9 cellular contexts compared by ENCODE assay signal in genomic region chr9:81848472-81848871, GRCh38.
DNase-seq lines count a peak whose midpoint lies in the region; ATAC-seq, FAIRE-seq and TF ChIP-seq lines count a peak whose summit lies in the region.
"Had no signal": no experiment of that assay in that cellular context is flagged by ENCODE, and none has a peak within 500 bp of the region (broad histone marks: within the 10 kb centered on the region; RNA-seq: fewer than 3 reads in every experiment).

No MANE protein-coding gene starts in this region.

- intact Hi-C loops in HepG2 (cut with micrococcal nuclease; ENCODE audit: unreplicated experiment), result loop anchor here (10.0 kb wide), 1 partner anchor 324 kb away; no protein-coding TSS in a partner anchor
- intact Hi-C loops in activated CD8-positive, alpha-beta T cell treated with anti-CD3 and anti-CD28 coated beads for 36 hours (cut with micrococcal nuclease), result no loop called here

- H3K4me3 ChIP-seq in A549 (no peak overlapping the region), HEK293 (ENCODE audit: low read depth, low read length) (no peak overlapping the region), astrocyte of the spinal cord (ENCODE audit: low read depth, low read length) (no peak overlapping the region), HepG2 (replicated peaks in 1 of 3; ENCODE audit: insufficient read depth in 1 of 3, low read depth in 2 of 3, low read length in 3 of 3) (no peak overlapping the region)

- CTCF ChIA-PET in A549 (lab: Yijun Ruan, JAX) (interaction anchor here (0.6 to 4.4 kb wide), 18 partner anchors 8 to 636 kb away, joined by 3 to 22 read pairs (median 4); partner anchors contain the start of gene TLE1), HEK293 (lab: Yijun Ruan, JAX) (interaction anchor here (0.6 to 1.9 kb wide), 10 partner anchors 11 to 1098 kb away, joined by 3 to 7 read pairs (median 3); no protein-coding TSS in a partner anchor), HepG2 (lab: Yijun Ruan, JAX; ENCODE audit: low intra/inter-chr PET ratio, low total read pairs) (no interaction called here)
- CTCF ChIA-PET in activated CD8-positive, alpha-beta T cell treated with anti-CD3 and anti-CD28 coated beads for 36 hours (lab: Charles Lee), result interaction anchor here (0.6 kb wide), 1 partner anchor 11 kb away, joined by 3 read pairs; no protein-coding TSS in a partner anchor

- no peaks in the 10 kb centered on the region for H3K4me1 Mint-ChIP-seq in activated CD8-positive, alpha-beta T cell treated with anti-CD3 and anti-CD28 coated beads for 36 hours (ENCODE audit: low read depth)

- H3K36me3 Mint-ChIP-seq in activated CD8-positive, alpha-beta T cell treated with anti-CD3 and anti-CD28 coated beads for 36 hours (ENCODE audit: low read depth), result no peaks in the 10 kb centered on the region

- no peaks in the 10 kb centered on the region for H3K9me3 ChIP-seq in A549
- no peaks in the 10 kb centered on the region for H3K9me3 ChIP-seq in HEK293 (ENCODE audit: control insufficient read depth, insufficient read depth, low read depth, low read length)
- H3K9me3 ChIP-seq in HepG2 (ENCODE audit: low read length), result no peaks in the 10 kb centered on the region

- no peak overlapping the region for H2AFZ ChIP-seq in HepG2 (ENCODE audit: low read length)

- TF ChIP-seq CTCF in A549 (IDR thresholded peaks at IDR 0.05) (peak; percentile 69), HEK293 (tag by site-specific recombination; IDR thresholded peaks at IDR 0.05) (no peak), astrocyte of the spinal cord (IDR thresholded peaks at IDR 0.05; ENCODE audit: low read depth, low read length) (peak; percentile 35), HepG2 (CRISPR knock-in tag; IDR thresholded peaks at IDR 0.05) (peak; percentile 47)
- no peak for TF ChIP-seq CTCF in activated CD8-positive, alpha-beta T cell treated with anti-CD3 and anti-CD28 coated beads for 36 hours (IDR thresholded peaks at IDR 0.05)

- POLR2A ChIA-PET in A549 (lab: Yijun Ruan, JAX) (no interaction called here), HEK293 (lab: Yijun Ruan, JAX) (no interaction called here), HepG2 (lab: Yijun Ruan, JAX) (no interaction called here)
- POLR2A ChIA-PET in activated CD8-positive, alpha-beta T cell treated with anti-CD3 and anti-CD28 coated beads for 36 hours (lab: Charles Lee), result no interaction called here

- no peaks in the 10 kb centered on the region for H3K79me2 ChIP-seq in HepG2 (ENCODE audit: insufficient read depth, low read length)

- no peak overlapping the region for H3K4me3 Mint-ChIP-seq in activated CD8-positive, alpha-beta T cell treated with anti-CD3 and anti-CD28 coated beads for 36 hours

- BruUV-seq in HepG2 (replicated peaks; lab: Mats Ljungman, UMichigan), result no TSS peak

- TF ChIP-seq EP300 in A549 (IDR thresholded peaks at IDR 0.05) (no peak), HepG2 (IDR thresholded peaks at IDR 0.05; ENCODE audit: low read depth in 2 of 2, low read length in 2 of 2) (no peak), HepG2 (CRISPR knock-in tag; IDR thresholded peaks at IDR 0.05; ENCODE audit: borderline replicate concordance) (no peak)

- no peaks in the 10 kb centered on the region for H4K20me1 ChIP-seq in HepG2 (ENCODE audit: insufficient read depth, low read length)

- no peak for FAIRE-seq in A549 (lab: Jason Lieb, UNC)
- no peak for FAIRE-seq in HepG2 (lab: Jason Lieb, UNC)

- no peaks in the 10 kb centered on the region for H3K36me3 ChIP-seq in HEK293 (ENCODE audit: control insufficient read depth in 2 of 2, insufficient read depth in 1 of 2, low read length in 2 of 2)
- no peaks in the 10 kb centered on the region for H3K36me3 ChIP-seq in HepG2 (replicated peaks in 1 of 2; ENCODE audit: control insufficient read depth in 1 of 2, insufficient read depth in 2 of 2, low read length in 2 of 2)

- H3K9ac ChIP-seq in HepG2 (ENCODE audit: insufficient read depth, low read depth, low read length), result no peak overlapping the region

- no peak for DNase-seq in A549 (ENCODE audit: low read depth in 1 of 2, low spot score in 1 of 2)
- DNase-seq in astrocyte of the spinal cord (ENCODE audit: low read depth, low spot score), result peak; percentile 56
- DNase-seq in HepG2 (ENCODE audit: low spot score), result peak; percentile 7
- no peak for DNase-seq in activated CD8-positive, alpha-beta T cell treated with anti-CD3 and anti-CD28 coated beads for 36 hours
- DNase-seq: activated naive CD4-positive, alpha-beta T cell treated with Interleukin-2 at 50 U/mL for 16 hours had no signal

- H3K27ac ChIP-seq in A549 (peak overlapping the region in 1 of 2 experiments; percentile 42; a peak in 1 of 6 replicates), HEK293 (ENCODE audit: extremely low read depth, low read depth, low read length) (no peak overlapping the region), HepG2 (ENCODE audit: extremely low read length, insufficient read depth, low read length) (no peak overlapping the region)

- H3K27me3 Mint-ChIP-seq in activated CD8-positive, alpha-beta T cell treated with anti-CD3 and anti-CD28 coated beads for 36 hours, result no peaks in the 10 kb centered on the region

- peak; percentile 51 to 74; a peak in 4 of 6 replicates for ATAC-seq in A549
- 0 out of 3 replicates have a peak, but pooled peaks have one; percentile 26 for ATAC-seq in HepG2
- no peak for ATAC-seq in GM18517 (IDR thresholded peaks at IDR 0.05; ENCODE audit: unreplicated experiment)
- no peak for ATAC-seq in HG02970 (IDR thresholded peaks at IDR 0.05; ENCODE audit: low FRiP score, unreplicated experiment)
- ATAC-seq in GM19463 (IDR thresholded peaks at IDR 0.05; ENCODE audit: unreplicated experiment), result no peak
- ATAC-seq in activated CD8-positive, alpha-beta T cell treated with anti-CD3 and anti-CD28 coated beads for 36 hours, result no peak

- no peaks in the 10 kb centered on the region for H3K9me3 Mint-ChIP-seq in activated CD8-positive, alpha-beta T cell treated with anti-CD3 and anti-CD28 coated beads for 36 hours

- 53% methylated on average over 1 of the region's 2 CpGs for WGBS in A549 (ENCODE audit: missing lambda C conversion rate)
- WGBS in HepG2 (ENCODE audit: low lambda C conversion rate), result 18% methylated on average over 2 of the region's 2 CpGs

- peak; percentile 68 to 74 for TF ChIP-seq RAD21 in A549 (conservative IDR thresholded peaks at IDR 0.05 in 1 of 2, IDR thresholded peaks at IDR 0.05 in 1 of 2)
- no peak for TF ChIP-seq RAD21 in HepG2 (CRISPR knock-in tag; IDR thresholded peaks at IDR 0.05)

- H3K27me3 ChIP-seq in HepG2 (ENCODE audit: control insufficient read depth in 1 of 2, insufficient read depth in 2 of 2, low read length in 2 of 2), result no peaks in the 10 kb centered on the region

- H3K27ac Mint-ChIP-seq in activated CD8-positive, alpha-beta T cell treated with anti-CD3 and anti-CD28 coated beads for 36 hours, result no peak overlapping the region

- H3K4me1 ChIP-seq in A549, result peaks cover 20% of the 10 kb centered on the region
- peaks cover 15% of the 10 kb centered on the region for H3K4me1 ChIP-seq in HEK293 (ENCODE audit: control insufficient read depth, insufficient read depth, low read length)
- H3K4me1 ChIP-seq in HepG2 (ENCODE audit: insufficient read depth, low read length), result peaks cover 30% of the 10 kb centered on the region

- H3K4me2 ChIP-seq in A549, result no peak overlapping the region
- H3K4me2 ChIP-seq in HepG2 (ENCODE audit: low read depth, low read length), result no peak overlapping the region

- in situ Hi-C loops in astrocyte of the spinal cord (cut with HindIII; ENCODE audit: low sequenced_read_pairs) (no loop called here), HepG2 (cut with HindIII; ENCODE audit: extremely low pct_ligation_motif_present, low pct_unique_long_range_greater_than_20kb) (no loop called here)

- no peak for TF ChIP-seq POLR2A in A549 (IDR thresholded peaks at IDR 0.05; ENCODE audit: low read length)
- no peak for TF ChIP-seq POLR2A in HepG2 (IDR thresholded peaks at IDR 0.05; ENCODE audit: insufficient read depth in 1 of 2, low read depth in 2 of 2, low read length in 2 of 2)

TF ChIP-seq in A549, 52 proteins besides CTCF, POLR2A, EP300 and RAD21 (continues in another document):
- TF ChIP-seq SMC3 (IDR thresholded peaks at IDR 0.05), result peak; percentile 73
- TF ChIP-seq SREBF2 (IDR thresholded peaks at IDR 0.05), result no peak
- TF ChIP-seq ZSCAN20 (CRISPR knock-in tag; IDR thresholded peaks at IDR 0.05), result no peak
- TF ChIP-seq RCOR1 (IDR thresholded peaks at IDR 0.05; ENCODE audit: low read depth, low read length), result no peak
- TF ChIP-seq ATOH8 (CRISPR knock-in tag; IDR thresholded peaks at IDR 0.05; ENCODE audit: low read depth), result no peak

TF ChIP-seq in HEK293, 187 proteins besides CTCF, POLR2A, EP300 and RAD21 (continues in another document):
- no peak for TF ChIP-seq ZNF10 (tag by site-specific recombination; IDR thresholded peaks at IDR 0.05)
- TF ChIP-seq ZNF558 (tag by site-specific recombination; IDR thresholded peaks at IDR 0.05), result no peak
- TF ChIP-seq ZFP3 (tag by site-specific recombination; IDR thresholded peaks at IDR 0.05; ENCODE audit: low read depth), result no peak
- no peak for TF ChIP-seq ZNF664 (tag by site-specific recombination; IDR thresholded peaks at IDR 0.05)
- TF ChIP-seq ZNF169 (tag by site-specific recombination; IDR thresholded peaks at IDR 0.05), result no peak
- no peak for TF ChIP-seq ZNF596 (tag by site-specific recombination; IDR thresholded peaks at IDR 0.05)
- TF ChIP-seq ZNF837 (tag by site-specific recombination; IDR thresholded peaks at IDR 0.05), result no peak

TF ChIP-seq in HepG2, 621 proteins besides CTCF, POLR2A, EP300 and RAD21:
- TF ChIP-seq ZNF256 (CRISPR knock-in tag; conservative IDR thresholded peaks at IDR 0.05), result no peak
- TF ChIP-seq SMARCE1 (IDR thresholded peaks at IDR 0.05; ENCODE audit: borderline replicate concordance), result no peak
- peak; percentile 59 for TF ChIP-seq STAG1 (CRISPR knock-in tag; IDR thresholded peaks at IDR 0.05)
- TF ChIP-seq SMC3 (IDR thresholded peaks at IDR 0.05; ENCODE audit: low read length), result peak; percentile 24; the same call in 1 of the 2 replicates
- no peak for TF ChIP-seq SMAD1 (CRISPR knock-in tag; IDR thresholded peaks at IDR 0.05; ENCODE audit: borderline replicate concordance, low read depth)

Comparison
In these comparisons a context has a peak if more than half of its experiments do, and no peak if none do; other contexts are left out.
1. ATAC-seq: peak in A549 (2 of 2) and HepG2 (single experiment); none in GM18517 (single experiment), HG02970 (single experiment), GM19463 (single experiment) and activated CD8-positive, alpha-beta T cell treated with anti-CD3 and anti-CD28 coated beads for 36 hours (single experiment).
2. DNase-seq: peak in astrocyte of the spinal cord (single experiment) and HepG2 (single experiment); none in A549 (0 of 2) and activated CD8-positive, alpha-beta T cell treated with anti-CD3 and anti-CD28 coated beads for 36 hours (single experiment).
3. CTCF ChIP-seq: peak in A549 (single experiment), astrocyte of the spinal cord (single experiment) and HepG2 (single experiment); none in HEK293 (single experiment) and activated CD8-positive, alpha-beta T cell treated with anti-CD3 and anti-CD28 coated beads for 36 hours (single experiment).